8 cellular contexts compared by ENCODE assay signal in genomic region chr2:231785822-231786176, GRCh38. TPM values are rescaled to one million over a fixed set of nuclear protein-coding genes. Genes with fewer than 3 reads are reported as not detected.
DNase-seq lines count a peak whose midpoint lies in the region; ATAC-seq and FAIRE-seq lines count a peak whose summit lies in the region.

No MANE protein-coding gene starts in this region.

- no peaks in the 10 kb centered on the region for H3K27me3 Mint-ChIP-seq in CD4-positive, CD25-positive, alpha-beta regulatory T cell
- no peaks in the 10 kb centered on the region for H3K27me3 Mint-ChIP-seq in central memory CD8-positive, alpha-beta T cell
- H3K27me3 Mint-ChIP-seq in naive thymus-derived CD8-positive, alpha-beta T cell = no peaks in the 10 kb centered on the region

- DNase-seq in CD4-positive, CD25-positive, alpha-beta regulatory T cell = no peak
- no peak for DNase-seq in central memory CD8-positive, alpha-beta T cell (ENCODE audit: low spot score in 2 of 2)
- no peak for DNase-seq in naive thymus-derived CD8-positive, alpha-beta T cell
- no peak for DNase-seq in GOT3 (lab: John Stamatoyannopoulos, UW)
- DNase-seq in stimulated activated CD4-positive, alpha-beta T cell treated with anti-CD3 and anti-CD28 coated beads, Interleukin-2, amount 100 ng/mL, for 24 hours = no peak
- no peak for DNase-seq in urothelium cell line (ENCODE audit: low spot score)
- DNase-seq in KG1 (lab: John Stamatoyannopoulos, UW) = no peak

- H3K4me3 ChIP-seq in CD4-positive, CD25-positive, alpha-beta regulatory T cell (ENCODE audit: low read depth, low read length) = peak overlapping the region; percentile 69

- ATAC-seq in CD4-positive, CD25-positive, alpha-beta regulatory T cell (ENCODE audit: low read depth in 2 of 2) = no peak
- peak; percentile 2 for ATAC-seq in HG03378 (IDR thresholded peaks at IDR 0.05; ENCODE audit: unreplicated experiment)
- ATAC-seq in central memory CD8-positive, alpha-beta T cell (replicated peaks; ENCODE audit: extremely low read depth, poor library complexity, severe bottlenecking) = no peak
- peak in 1 of 2 donors; percentile 0 for ATAC-seq in naive thymus-derived CD8-positive, alpha-beta T cell

- peaks cover 17% of the 10 kb centered on the region for H3K36me3 Mint-ChIP-seq in CD4-positive, CD25-positive, alpha-beta regulatory T cell
- peaks cover 19% of the 10 kb centered on the region for H3K36me3 Mint-ChIP-seq in central memory CD8-positive, alpha-beta T cell (ENCODE audit: insufficient read depth)
- H3K36me3 Mint-ChIP-seq in naive thymus-derived CD8-positive, alpha-beta T cell = peaks cover 0 to 20% (median 0%) of the 10 kb centered on the region in 3 donors

- H3K27ac Mint-ChIP-seq in CD4-positive, CD25-positive, alpha-beta regulatory T cell = peak overlapping the region in 2 of 3 donors; percentile 55 to 96
- H3K27ac Mint-ChIP-seq in central memory CD8-positive, alpha-beta T cell (ENCODE audit: low read depth) = peak overlapping the region; percentile 88
- H3K27ac Mint-ChIP-seq in naive thymus-derived CD8-positive, alpha-beta T cell = peak overlapping the region; percentile 63 to 90 (median 86)

- peak overlapping the region; percentile 62 for H3K27ac ChIP-seq in CD4-positive, CD25-positive, alpha-beta regulatory T cell (ENCODE audit: insufficient read depth, low read length, poor library complexity, severe bottlenecking)

- H3K9me3 ChIP-seq in CD4-positive, CD25-positive, alpha-beta regulatory T cell (ENCODE audit: control insufficient read depth in 2 of 2, low read length in 2 of 2) = no peaks in the 10 kb centered on the region

- H3K36me3 ChIP-seq in CD4-positive, CD25-positive, alpha-beta regulatory T cell (ENCODE audit: control insufficient read depth, insufficient read depth, low read length) = peaks cover 11% of the 10 kb centered on the region

- no peak for FAIRE-seq in urothelium cell line (lab: Jason Lieb, UNC)

- POLR2A ChIA-PET in naive thymus-derived CD8-positive, alpha-beta T cell (lab: Charles Lee) = interaction anchor here (0.5 to 1.7 kb wide), 4 partner anchors 16 to 322 kb away, joined by 3 to 5 read pairs (median 4); partner anchors contain the start of genes NCL and PTMA

- peak overlapping the region; percentile 89 to 98 (median 94) for H3K4me3 Mint-ChIP-seq in CD4-positive, CD25-positive, alpha-beta regulatory T cell
- peak overlapping the region; percentile 94 for H3K4me3 Mint-ChIP-seq in central memory CD8-positive, alpha-beta T cell
- peak overlapping the region; percentile 83 to 98 (median 91) for H3K4me3 Mint-ChIP-seq in naive thymus-derived CD8-positive, alpha-beta T cell

- H3K4me1 Mint-ChIP-seq in CD4-positive, CD25-positive, alpha-beta regulatory T cell = peaks cover 14 to 87% (median 62%) of the 10 kb centered on the region in 4 donors
- H3K4me1 Mint-ChIP-seq in central memory CD8-positive, alpha-beta T cell = peaks cover 69% of the 10 kb centered on the region
- peaks cover 42 to 87% (median 76%) of the 10 kb centered on the region in 4 donors for H3K4me1 Mint-ChIP-seq in naive thymus-derived CD8-positive, alpha-beta T cell

- no peaks in the 10 kb centered on the region for H3K9me3 Mint-ChIP-seq in CD4-positive, CD25-positive, alpha-beta regulatory T cell
- H3K9me3 Mint-ChIP-seq in central memory CD8-positive, alpha-beta T cell = no peaks in the 10 kb centered on the region
- no peaks in the 10 kb centered on the region for H3K9me3 Mint-ChIP-seq in naive thymus-derived CD8-positive, alpha-beta T cell

- H3K4me1 ChIP-seq in CD4-positive, CD25-positive, alpha-beta regulatory T cell (ENCODE audit: control insufficient read depth, insufficient read depth, low read length, poor library complexity, severe bottlenecking) = peaks cover 45% of the 10 kb centered on the region

- no peaks in the 10 kb centered on the region for H3K27me3 ChIP-seq in CD4-positive, CD25-positive, alpha-beta regulatory T cell (ENCODE audit: control insufficient read depth, insufficient read depth, low read length)

RNA-seq across cellular contexts. Expression of gene COPS7B, which starts 0.4 kb away (rescaled TPM):
- total RNA-seq in CD4-positive, CD25-positive, alpha-beta regulatory T cell = 48.8 TPM
- polyA plus RNA-seq in CD4-positive, CD25-positive, alpha-beta regulatory T cell = 10 to 100 TPM; 23.6 to 31.0 (median 27.5) TPM
- 10 to 100 TPM; 55.8 to 57.7 TPM for total RNA-seq in naive thymus-derived CD8-positive, alpha-beta T cell
- 10 to 100 TPM; 30.0 to 41.0 (median 32.6) TPM for polyA plus RNA-seq in naive thymus-derived CD8-positive, alpha-beta T cell

RNA-seq across cellular contexts. Expression of gene PDE6D, which starts 4.7 kb away (rescaled TPM):
- total RNA-seq in CD4-positive, CD25-positive, alpha-beta regulatory T cell = 25.7 TPM
- polyA plus RNA-seq in CD4-positive, CD25-positive, alpha-beta regulatory T cell = 10 to 100 TPM; 59.1 to 82.2 (median 60.5) TPM
- total RNA-seq in naive thymus-derived CD8-positive, alpha-beta T cell = 10 to 100 TPM; 24.7 to 30.6 TPM
- 10 to 100 TPM; 47.9 to 59.5 (median 51.4) TPM for polyA plus RNA-seq in naive thymus-derived CD8-positive, alpha-beta T cell
